In the genomic region with DNA sequence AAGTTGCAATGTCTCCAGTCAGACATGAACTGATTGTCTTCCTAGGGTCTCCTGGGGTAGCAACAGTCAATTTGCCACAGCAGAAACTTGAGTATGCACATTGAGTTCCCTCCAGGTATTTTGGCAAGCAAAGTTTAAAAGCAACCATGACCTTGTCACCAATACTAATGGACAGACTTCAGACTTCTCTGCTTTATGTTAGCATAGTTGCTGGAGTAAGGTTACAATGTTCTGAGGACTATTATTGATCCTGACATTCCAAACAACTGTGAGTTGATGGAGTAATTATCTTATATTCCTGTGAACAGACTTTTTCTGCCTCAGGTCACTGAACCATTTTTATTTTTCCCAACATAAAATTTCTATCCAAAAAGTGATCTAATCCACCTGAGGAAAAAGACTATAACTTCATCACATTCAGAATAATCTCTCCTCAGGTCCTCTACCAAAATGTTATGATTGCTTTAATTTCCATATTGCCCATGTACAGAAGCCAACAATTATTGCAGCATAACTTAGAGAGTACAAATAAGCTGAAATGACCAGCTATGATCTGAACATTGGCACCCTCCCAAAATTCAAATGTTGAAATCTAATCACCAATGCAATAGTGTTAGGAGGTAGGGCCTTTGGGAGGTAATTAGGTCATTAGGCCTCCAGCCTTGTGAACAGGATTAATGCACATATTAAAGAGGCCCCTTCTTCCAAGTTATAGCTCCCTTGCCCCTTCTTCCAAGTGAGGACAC, we compare ENCODE assay signal across 26 cellular contexts.
DNase-seq lines count a peak whose midpoint lies in the region; ATAC-seq, FAIRE-seq and TF ChIP-seq lines count a peak whose summit lies in the region.
"Had no signal": no experiment of that assay in that cellular context is flagged by ENCODE, and none has a peak within 500 bp of the region (broad histone marks: within the 10 kb centered on the region; RNA-seq: fewer than 3 reads in every experiment).

No MANE protein-coding gene starts in this region.

- POLR2A ChIA-PET in OCI-LY7 (lab: Charles Lee), result no interaction called here

- DNase-seq in NCI-H146 (lab: John Stamatoyannopoulos, UW) (peak; percentile 26), OCI-LY7 (ENCODE audit: low spot score) (no peak), keratinocyte (ENCODE audit: low read depth, low spot score) (no peak), retinal pigment epithelial cell (ENCODE audit: low read depth) (peak; percentile 62), amniotic stem cell (lab: John Stamatoyannopoulos, UW) (no peak), NCI-H1436 (lab: John Stamatoyannopoulos, UW) (no peak)
- DNase-seq: activated CD4-positive, alpha-beta memory T cell treated with anti-CD3 and anti-CD28 coated beads for 36 hours; activated CD8-positive, alpha-beta memory T cell treated with anti-CD3 and anti-CD28 coated beads, Interleukin-2, amount 50 U/mL, for 48 hours; anterior cingulate cortex; Calu3; esophagus squamous epithelium; left ventricle myocardium superior; natural killer cell; NCI-H187 treated with DMSO at 0.1 percent for 48 hours; NCI-H526; retina; stimulated activated CD4-positive, alpha-beta T cell treated with anti-CD3 and anti-CD28 coated beads, Interleukin-12 subunit alpha, Interleukin-12 subunit beta, amount 100 ng/mL, for 4 hours; stimulated activated CD4-positive, alpha-beta T cell treated with anti-CD3 and anti-CD28 coated beads, Interleukin-4, amount 100 ng/mL, for 4 hours; substantia nigra; T-helper 1 cell had no signal

- peak; percentile 13 for FAIRE-seq in keratinocyte (lab: Jason Lieb, UNC)
- FAIRE-seq: islet of Langerhans had no signal

- H4K20me1 ChIP-seq in OCI-LY7 (ENCODE audit: insufficient read depth, low read length), result no peaks in the 10 kb centered on the region
- H4K20me1 ChIP-seq in keratinocyte (ENCODE audit: control insufficient read depth, extremely low read depth, insufficient read depth, low read length), result no peaks in the 10 kb centered on the region

- H2AFZ ChIP-seq in OCI-LY7 (ENCODE audit: low read length) (peak overlapping the region; percentile 60; the same call in 1 of the 2 replicates), keratinocyte (ENCODE audit: control insufficient read depth, low read length) (no peak overlapping the region)

- H3K36me3 ChIP-seq in OCI-LY7 (ENCODE audit: insufficient read depth, low read length) (no peaks in the 10 kb centered on the region), keratinocyte (ENCODE audit: control insufficient read depth in 2 of 2, extremely low read depth in 1 of 2, insufficient read depth in 2 of 2, low read length in 2 of 2) (no peaks in the 10 kb centered on the region)
- H3K36me3 ChIP-seq: esophagus squamous epithelium had no signal

- ATAC-seq in HG02885 (IDR thresholded peaks at IDR 0.05; ENCODE audit: poor library complexity, unreplicated experiment), result no peak
- ATAC-seq: HCT116; left ventricle myocardium superior; natural killer cell; stimulated activated memory B cell treated with anti-CD40 and anti-IgM and Interleukin-4, amounts not matched to agents 10 μg/mL and 1 μg/mL and 100 μg/mL, for 72 hours had no signal

- no peaks in the 10 kb centered on the region for H3K9me3 ChIP-seq in OCI-LY7 (ENCODE audit: low read length)
- H3K9me3 ChIP-seq in keratinocyte (ENCODE audit: control insufficient read depth, low read depth, low read length), result no peaks in the 10 kb centered on the region
- H3K9me3 ChIP-seq: esophagus squamous epithelium had no signal

- intact Hi-C loops in OCI-LY7 (cut with micrococcal nuclease; ENCODE audit: unreplicated experiment), result loop anchor here (10.0 kb wide), 1 partner anchor 480 kb away; no protein-coding TSS in a partner anchor

- H3K27ac ChIP-seq in OCI-LY7 (ENCODE audit: low read depth, low read length, poor library complexity, severe bottlenecking), result no peak overlapping the region
- H3K27ac ChIP-seq in keratinocyte (ENCODE audit: control insufficient read depth, insufficient read depth, low read length), result no peak overlapping the region
- H3K27ac ChIP-seq: esophagus squamous epithelium, KMS-11, RWPE1 had no signal

- no TSS peak for BruUV-seq in OCI-LY7 (replicated peaks; lab: Mats Ljungman, UMichigan)

- H3K79me2 ChIP-seq in OCI-LY7 (ENCODE audit: insufficient read depth, low read depth, low read length), result no peaks in the 10 kb centered on the region
- no peaks in the 10 kb centered on the region for H3K79me2 ChIP-seq in keratinocyte (ENCODE audit: control insufficient read depth, insufficient read depth, low read length)

- dilution Hi-C loops in keratinocyte (cut with MboI; ENCODE audit: extremely low pct_ligation_motif_present, low sequenced_read_pairs), result no loop called here

- H3K4me1 ChIP-seq in OCI-LY7 (ENCODE audit: insufficient read depth, low read length, poor library complexity, severe bottlenecking), result peaks cover 7% of the 10 kb centered on the region
- no peaks in the 10 kb centered on the region for H3K4me1 ChIP-seq in keratinocyte (ENCODE audit: control insufficient read depth, extremely low read depth, insufficient read depth, low read length)

- H3K9me1 ChIP-seq in keratinocyte (ENCODE audit: control insufficient read depth, extremely low read depth, insufficient read depth, low read length), result no peaks in the 10 kb centered on the region

- TF ChIP-seq CTCF in OCI-LY7 (conservative IDR thresholded peaks at IDR 0.05; ENCODE audit: low read length), result no peak
- no peak for TF ChIP-seq CTCF in keratinocyte (optimal IDR thresholded peaks at IDR 0.05 in 1 of 3, IDR thresholded peaks at IDR 0.05 in 1 of 3, conservative IDR thresholded peaks at IDR 0.05 in 1 of 3; ENCODE audit: extremely low read depth in 1 of 3, insufficient read depth in 2 of 3, low read length in 3 of 3)
- TF ChIP-seq CTCF in retinal pigment epithelial cell (conservative IDR thresholded peaks at IDR 0.05; ENCODE audit: low read depth, low read length), result no peak

- no peak overlapping the region for H3K9ac ChIP-seq in keratinocyte (ENCODE audit: control insufficient read depth, extremely low read depth, insufficient read depth, low read length)
- H3K9ac ChIP-seq: KMS-11 had no signal

- H3K4me2 ChIP-seq in OCI-LY7 (ENCODE audit: low read length) (no peak overlapping the region), keratinocyte (ENCODE audit: control insufficient read depth, extremely low read depth, insufficient read depth, low read depth, low read length) (no peak overlapping the region)

- no peaks in the 10 kb centered on the region for H3K9me2 ChIP-seq in OCI-LY7 (ENCODE audit: insufficient read depth, low read length)

- H3K27me3 ChIP-seq in keratinocyte (ENCODE audit: control insufficient read depth, extremely low read depth, insufficient read depth, low read length), result no peaks in the 10 kb centered on the region
- H3K27me3 ChIP-seq: esophagus squamous epithelium had no signal

- CTCF ChIA-PET in OCI-LY7 (lab: Charles Lee; ENCODE audit: unreplicated experiment), result no interaction called here

- H3K4me3 ChIP-seq in OCI-LY7 (ENCODE audit: low read depth, low read length, poor library complexity, severe bottlenecking) (no peak overlapping the region), keratinocyte (ENCODE audit: control insufficient read depth in 2 of 3, extremely low read depth in 1 of 3, insufficient read depth in 2 of 3, low read depth in 1 of 3, low read length in 3 of 3) (no peak overlapping the region), retinal pigment epithelial cell (ENCODE audit: low read length) (no peak overlapping the region)
- H3K4me3 ChIP-seq: esophagus squamous epithelium had no signal

Comparison
In these comparisons a context has a peak if more than half of its experiments do, and no peak if none do; other contexts are left out.
1. DNase-seq: peak in NCI-H146 (single experiment) and retinal pigment epithelial cell (single experiment); none in OCI-LY7 (single experiment), keratinocyte (single experiment), amniotic stem cell (single experiment) and NCI-H1436 (single experiment).